In genomic region chr19:39390460-39390758, GRCh38 we compare ENCODE assay signal across 8 cellular contexts.
DNase-seq lines count a peak whose midpoint lies in the region; ATAC-seq and TF ChIP-seq lines count a peak whose summit lies in the region.

No MANE protein-coding gene starts in this region.

- H3K4me1 ChIP-seq in mucosa of rectum (ENCODE audit: control insufficient read depth in 2 of 2, insufficient read depth in 2 of 2, low read length in 2 of 2) (peaks cover 14 to 15% of the 10 kb centered on the region in 2 donors), tibial artery (peaks cover 0 to 33% (median 23%) of the 10 kb centered on the region in 4 donors)

- H3K9me3 ChIP-seq in mucosa of rectum (ENCODE audit: control insufficient read depth in 2 of 2, low read length in 2 of 2) = no peaks in the 10 kb centered on the region
- no peaks in the 10 kb centered on the region for H3K9me3 ChIP-seq in tibial artery

- intact Hi-C loops in tibial artery (cut with DNase I; ENCODE audit: low total_unique reads) = no loop called here

- H3K4me3 ChIP-seq in GM12865 (ENCODE audit: low read depth, low read length) (peak overlapping the region; percentile 89), choroid plexus epithelial cell (ENCODE audit: low read depth, low read length) (peak overlapping the region; percentile 97), mucosa of rectum (ENCODE audit: low read length in 2 of 2) (peak overlapping the region; percentile 94 to 99), tibial artery (peak overlapping the region; percentile 72 to 85)

- TF ChIP-seq CTCF in GM12865 (IDR thresholded peaks at IDR 0.05; ENCODE audit: insufficient read depth, low read depth, low read length, missing control alignments) (no peak), choroid plexus epithelial cell (conservative IDR thresholded peaks at IDR 0.05; ENCODE audit: low read depth, low read length) (no peak), tibial artery (IDR thresholded peaks at IDR 0.05) (no peak)

- no peak for DNase-seq in GM12865 (ENCODE audit: low read depth)
- DNase-seq in T follicular helper cell (ENCODE audit: low read depth) = peak; percentile 87
- no peak for DNase-seq in choroid plexus epithelial cell (ENCODE audit: low read depth)
- peak in 1 of 2 donors; percentile 63 for DNase-seq in tibial artery

- H3K36me3 ChIP-seq in mucosa of rectum (ENCODE audit: control insufficient read depth in 2 of 2, insufficient read depth in 2 of 2, low read length in 2 of 2) (peaks cover 37 to 49% of the 10 kb centered on the region in 2 donors), tibial artery (peaks cover 21 to 64% (median 60%) of the 10 kb centered on the region in 3 donors)

- H3K27ac ChIP-seq in mucosa of rectum (ENCODE audit: low read depth in 2 of 2, low read length in 2 of 2) (peak overlapping the region; percentile 97 to 100), tibial artery (peak overlapping the region; percentile 96 to 98)

- H3K9ac ChIP-seq in mucosa of rectum (ENCODE audit: low read depth in 1 of 2, low read length in 2 of 2) = peak overlapping the region; percentile 99 to 100

- H3K27me3 ChIP-seq in mucosa of rectum (ENCODE audit: control insufficient read depth in 2 of 2, insufficient read depth in 2 of 2, low read length in 2 of 2) (no peaks in the 10 kb centered on the region), tibial artery (no peaks in the 10 kb centered on the region)

- ATAC-seq in GM21825 (IDR thresholded peaks at IDR 0.05; ENCODE audit: unreplicated experiment) (no peak), GM18502 (IDR thresholded peaks at IDR 0.05; ENCODE audit: poor library complexity, unreplicated experiment) (no peak), HG02623 (IDR thresholded peaks at IDR 0.05; ENCODE audit: unreplicated experiment) (no peak)
